ENCODE assay signal across 1 cellular context in the genomic region with DNA sequence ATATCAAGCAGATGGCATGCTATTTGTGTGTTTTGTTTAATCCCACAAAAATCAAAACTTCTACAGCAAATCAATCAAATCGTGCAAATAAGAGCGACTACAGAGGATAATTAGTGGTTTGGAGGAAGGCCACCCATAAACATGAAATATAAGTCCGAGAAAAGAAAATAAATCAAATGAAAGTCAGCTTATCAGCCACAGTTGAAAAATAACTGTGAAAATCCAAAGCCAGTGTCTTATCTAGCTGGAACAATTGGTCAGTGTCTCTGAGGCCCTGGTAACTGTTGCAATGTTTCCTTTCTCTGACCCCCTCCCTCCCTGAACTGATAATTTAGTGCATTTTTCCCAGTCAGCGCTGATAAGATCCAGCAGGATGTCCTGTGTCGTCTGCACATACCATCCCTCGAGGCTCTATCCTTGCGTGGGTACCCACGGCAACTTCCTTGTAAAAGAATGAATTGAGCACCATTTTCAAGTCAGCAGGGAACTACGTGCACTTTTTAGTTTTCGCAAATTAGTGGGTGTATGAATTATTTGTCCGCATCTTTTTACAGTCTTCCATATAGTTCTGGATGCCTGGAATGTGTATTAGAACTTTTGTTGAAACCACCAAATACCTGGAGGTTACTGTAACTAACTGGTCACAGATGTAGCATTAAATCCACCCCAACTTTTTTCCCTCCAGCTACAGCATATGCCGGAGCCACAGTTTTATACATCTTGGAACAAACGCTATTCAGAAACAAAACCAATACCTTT.
TF ChIP-seq lines count a peak whose summit lies in the region.

No MANE protein-coding gene starts in this region.

TF ChIP-seq in K562, 482 proteins besides CTCF, POLR2A, EP300 and RAD21 (continued from another document and continues in another):
- TF ChIP-seq, protein P1, sequence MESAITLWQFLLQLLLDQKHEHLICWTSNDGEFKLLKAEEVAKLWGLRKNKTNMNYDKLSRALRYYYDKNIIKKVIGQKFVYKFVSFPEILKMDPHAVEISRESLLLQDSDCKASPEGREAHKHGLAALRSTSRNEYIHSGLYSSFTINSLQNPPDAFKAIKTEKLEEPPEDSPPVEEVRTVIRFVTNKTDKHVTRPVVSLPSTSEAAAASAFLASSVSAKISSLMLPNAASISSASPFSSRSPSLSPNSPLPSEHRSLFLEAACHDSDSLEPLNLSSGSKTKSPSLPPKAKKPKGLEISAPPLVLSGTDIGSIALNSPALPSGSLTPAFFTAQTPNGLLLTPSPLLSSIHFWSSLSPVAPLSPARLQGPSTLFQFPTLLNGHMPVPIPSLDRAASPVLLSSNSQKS (CRISPR knock-in tag; IDR thresholded peaks at IDR 0.05): no peak
- TF ChIP-seq FOXJ3 (CRISPR knock-in tag; IDR thresholded peaks at IDR 0.05) (0 out of 2 replicates have a peak, but pooled peaks have one; percentile 20), DIDO1 (tag; IDR thresholded peaks at IDR 0.05; ENCODE audit: low read depth) (no peak), ZC3H4 (CRISPR knock-in tag; IDR thresholded peaks at IDR 0.05; ENCODE audit: borderline replicate concordance) (no peak), TAF9B (IDR thresholded peaks at IDR 0.05; ENCODE audit: partially characterized antibody) (no peak), STAT5B (CRISPR knock-in tag; IDR thresholded peaks at IDR 0.05) (no peak), CBFA2T3 (IDR thresholded peaks at IDR 0.05) (peak; percentile 88), MTF1 (CRISPR knock-in tag; IDR thresholded peaks at IDR 0.05; ENCODE audit: borderline replicate concordance) (no peak), ZNF586 (CRISPR knock-in tag; conservative IDR thresholded peaks at IDR 0.05) (no peak), KDM5B (IDR thresholded peaks at IDR 0.05; ENCODE audit: insufficient replicate concordance, low read depth, low read length) (no peak), XRCC5 (IDR thresholded peaks at IDR 0.05; ENCODE audit: low read depth, low read length) (no peak), MEF2D (tag; conservative IDR thresholded peaks at IDR 0.05; ENCODE audit: low read depth) (peak; percentile 69; the same call in 1 of the 2 replicates), CHD2 (IDR thresholded peaks at IDR 0.05; ENCODE audit: low read depth, low read length) (no peak), KDM2B (CRISPR knock-in tag; IDR thresholded peaks at IDR 0.05) (no peak), SNIP1 (IDR thresholded peaks at IDR 0.05; ENCODE audit: low read depth) (no peak), MTA1 (IDR thresholded peaks at IDR 0.05; ENCODE audit: borderline replicate concordance) (peak; percentile 42; the same call in 1 of the 2 replicates), ELF2 (CRISPR knock-in tag; IDR thresholded peaks at IDR 0.05) (no peak), NUFIP1 (IDR thresholded peaks at IDR 0.05; ENCODE audit: partially characterized antibody) (no peak)
- TF ChIP-seq, protein P2, sequence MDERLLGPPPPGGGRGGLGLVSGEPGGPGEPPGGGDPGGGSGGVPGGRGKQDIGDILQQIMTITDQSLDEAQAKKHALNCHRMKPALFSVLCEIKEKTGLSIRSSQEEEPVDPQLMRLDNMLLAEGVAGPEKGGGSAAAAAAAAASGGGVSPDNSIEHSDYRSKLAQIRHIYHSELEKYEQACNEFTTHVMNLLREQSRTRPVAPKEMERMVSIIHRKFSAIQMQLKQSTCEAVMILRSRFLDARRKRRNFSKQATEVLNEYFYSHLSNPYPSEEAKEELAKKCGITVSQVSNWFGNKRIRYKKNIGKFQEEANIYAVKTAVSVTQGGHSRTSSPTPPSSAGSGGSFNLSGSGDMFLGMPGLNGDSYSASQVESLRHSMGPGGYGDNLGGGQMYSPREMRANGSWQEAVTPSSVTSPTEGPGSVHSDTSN (CRISPR knock-in tag; IDR thresholded peaks at IDR 0.05; ENCODE audit: low read depth): no peak
- TF ChIP-seq, protein P2 (tag; conservative IDR thresholded peaks at IDR 0.05; ENCODE audit: low read depth): peak; percentile 98
- TF ChIP-seq, protein P3, sequence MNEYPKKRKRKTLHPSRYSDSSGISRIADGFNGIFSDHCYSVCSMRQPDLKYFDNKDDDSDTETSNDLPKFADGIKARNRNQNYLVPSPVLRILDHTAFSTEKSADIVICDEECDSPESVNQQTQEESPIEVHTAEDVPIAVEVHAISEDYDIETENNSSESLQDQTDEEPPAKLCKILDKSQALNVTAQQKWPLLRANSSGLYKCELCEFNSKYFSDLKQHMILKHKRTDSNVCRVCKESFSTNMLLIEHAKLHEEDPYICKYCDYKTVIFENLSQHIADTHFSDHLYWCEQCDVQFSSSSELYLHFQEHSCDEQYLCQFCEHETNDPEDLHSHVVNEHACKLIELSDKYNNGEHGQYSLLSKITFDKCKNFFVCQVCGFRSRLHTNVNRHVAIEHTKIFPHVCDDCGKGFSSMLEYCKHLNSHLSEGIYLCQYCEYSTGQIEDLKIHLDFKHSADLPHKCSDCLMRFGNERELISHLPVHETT (CRISPR knock-in tag; conservative IDR thresholded peaks at IDR 0.05 in 1 of 2, IDR thresholded peaks at IDR 0.05 in 1 of 2): 0 out of 4 replicates have a peak, but pooled peaks of 1 of the 2 experiments have one; percentile 46
- TF ChIP-seq, protein P4, sequence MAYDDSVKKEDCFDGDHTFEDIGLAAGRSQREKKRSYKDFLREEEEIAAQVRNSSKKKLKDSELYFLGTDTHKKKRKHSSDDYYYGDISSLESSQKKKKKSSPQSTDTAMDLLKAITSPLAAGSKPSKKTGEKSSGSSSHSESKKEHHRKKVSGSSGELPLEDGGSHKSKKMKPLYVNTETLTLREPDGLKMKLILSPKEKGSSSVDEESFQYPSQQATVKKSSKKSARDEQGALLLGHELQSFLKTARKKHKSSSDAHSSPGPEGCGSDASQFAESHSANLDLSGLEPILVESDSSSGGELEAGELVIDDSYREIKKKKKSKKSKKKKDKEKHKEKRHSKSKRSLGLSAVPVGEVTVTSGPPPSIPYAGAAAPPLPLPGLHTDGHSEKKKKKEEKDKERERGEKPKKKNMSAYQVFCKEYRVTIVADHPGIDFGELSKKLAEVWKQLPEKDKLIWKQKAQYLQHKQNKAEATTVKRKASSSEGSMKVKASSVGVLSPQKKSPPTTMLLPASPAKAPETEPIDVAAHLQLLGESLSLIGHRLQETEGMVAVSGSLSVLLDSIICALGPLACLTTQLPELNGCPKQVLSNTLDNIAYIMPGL (CRISPR knock-in tag; IDR thresholded peaks at IDR 0.05): no peak
- TF ChIP-seq, protein P5, sequence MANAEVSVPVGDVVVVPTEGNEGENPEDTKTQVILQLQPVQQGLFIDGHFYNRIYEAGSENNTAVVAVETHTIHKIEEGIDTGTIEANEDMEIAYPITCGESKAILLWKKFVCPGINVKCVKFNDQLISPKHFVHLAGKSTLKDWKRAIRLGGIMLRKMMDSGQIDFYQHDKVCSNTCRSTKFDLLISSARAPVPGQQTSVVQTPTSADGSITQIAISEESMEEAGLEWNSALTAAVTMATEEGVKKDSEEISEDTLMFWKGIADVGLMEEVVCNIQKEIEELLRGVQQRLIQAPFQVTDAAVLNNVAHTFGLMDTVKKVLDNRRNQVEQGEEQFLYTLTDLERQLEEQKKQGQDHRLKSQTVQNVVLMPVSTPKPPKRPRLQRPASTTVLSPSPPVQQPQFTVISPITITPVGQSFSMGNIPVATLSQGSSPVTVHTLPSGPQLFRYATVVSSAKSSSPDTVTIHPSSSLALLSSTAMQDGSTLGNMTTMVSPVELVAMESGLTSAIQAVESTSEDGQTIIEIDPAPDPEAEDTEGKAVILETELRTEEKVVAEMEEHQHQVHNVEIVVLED (CRISPR knock-in tag; IDR thresholded peaks at IDR 0.05): no peak
- TF ChIP-seq, protein P6, sequence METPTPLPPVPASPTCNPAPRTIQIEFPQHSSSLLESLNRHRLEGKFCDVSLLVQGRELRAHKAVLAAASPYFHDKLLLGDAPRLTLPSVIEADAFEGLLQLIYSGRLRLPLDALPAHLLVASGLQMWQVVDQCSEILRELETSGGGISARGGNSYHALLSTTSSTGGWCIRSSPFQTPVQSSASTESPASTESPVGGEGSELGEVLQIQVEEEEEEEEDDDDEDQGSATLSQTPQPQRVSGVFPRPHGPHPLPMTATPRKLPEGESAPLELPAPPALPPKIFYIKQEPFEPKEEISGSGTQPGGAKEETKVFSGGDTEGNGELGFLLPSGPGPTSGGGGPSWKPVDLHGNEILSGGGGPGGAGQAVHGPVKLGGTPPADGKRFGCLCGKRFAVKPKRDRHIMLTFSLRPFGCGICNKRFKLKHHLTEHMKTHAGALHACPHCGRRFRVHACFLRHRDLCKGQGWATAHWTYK (CRISPR knock-in tag; IDR thresholded peaks at IDR 0.05): 0 out of 2 replicates have a peak, but pooled peaks have one; percentile 60
- TF ChIP-seq, protein P7, sequence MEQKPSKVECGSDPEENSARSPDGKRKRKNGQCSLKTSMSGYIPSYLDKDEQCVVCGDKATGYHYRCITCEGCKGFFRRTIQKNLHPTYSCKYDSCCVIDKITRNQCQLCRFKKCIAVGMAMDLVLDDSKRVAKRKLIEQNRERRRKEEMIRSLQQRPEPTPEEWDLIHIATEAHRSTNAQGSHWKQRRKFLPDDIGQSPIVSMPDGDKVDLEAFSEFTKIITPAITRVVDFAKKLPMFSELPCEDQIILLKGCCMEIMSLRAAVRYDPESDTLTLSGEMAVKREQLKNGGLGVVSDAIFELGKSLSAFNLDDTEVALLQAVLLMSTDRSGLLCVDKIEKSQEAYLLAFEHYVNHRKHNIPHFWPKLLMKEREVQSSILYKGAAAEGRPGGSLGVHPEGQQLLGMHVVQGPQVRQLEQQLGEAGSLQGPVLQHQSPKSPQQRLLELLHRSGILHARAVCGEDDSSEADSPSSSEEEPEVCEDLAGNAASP (IDR thresholded peaks at IDR 0.05): no peak
- TF ChIP-seq, protein P8, sequence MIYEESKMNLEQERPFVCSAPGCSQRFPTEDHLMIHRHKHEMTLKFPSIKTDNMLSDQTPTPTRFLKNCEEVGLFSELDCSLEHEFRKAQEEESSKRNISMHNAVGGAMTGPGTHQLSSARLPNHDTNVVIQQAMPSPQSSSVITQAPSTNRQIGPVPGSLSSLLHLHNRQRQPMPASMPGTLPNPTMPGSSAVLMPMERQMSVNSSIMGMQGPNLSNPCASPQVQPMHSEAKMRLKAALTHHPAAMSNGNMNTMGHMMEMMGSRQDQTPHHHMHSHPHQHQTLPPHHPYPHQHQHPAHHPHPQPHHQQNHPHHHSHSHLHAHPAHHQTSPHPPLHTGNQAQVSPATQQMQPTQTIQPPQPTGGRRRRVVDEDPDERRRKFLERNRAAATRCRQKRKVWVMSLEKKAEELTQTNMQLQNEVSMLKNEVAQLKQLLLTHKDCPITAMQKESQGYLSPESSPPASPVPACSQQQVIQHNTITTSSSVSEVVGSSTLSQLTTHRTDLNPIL (CRISPR knock-in tag; IDR thresholded peaks at IDR 0.05): no peak
- TF ChIP-seq, protein P9, sequence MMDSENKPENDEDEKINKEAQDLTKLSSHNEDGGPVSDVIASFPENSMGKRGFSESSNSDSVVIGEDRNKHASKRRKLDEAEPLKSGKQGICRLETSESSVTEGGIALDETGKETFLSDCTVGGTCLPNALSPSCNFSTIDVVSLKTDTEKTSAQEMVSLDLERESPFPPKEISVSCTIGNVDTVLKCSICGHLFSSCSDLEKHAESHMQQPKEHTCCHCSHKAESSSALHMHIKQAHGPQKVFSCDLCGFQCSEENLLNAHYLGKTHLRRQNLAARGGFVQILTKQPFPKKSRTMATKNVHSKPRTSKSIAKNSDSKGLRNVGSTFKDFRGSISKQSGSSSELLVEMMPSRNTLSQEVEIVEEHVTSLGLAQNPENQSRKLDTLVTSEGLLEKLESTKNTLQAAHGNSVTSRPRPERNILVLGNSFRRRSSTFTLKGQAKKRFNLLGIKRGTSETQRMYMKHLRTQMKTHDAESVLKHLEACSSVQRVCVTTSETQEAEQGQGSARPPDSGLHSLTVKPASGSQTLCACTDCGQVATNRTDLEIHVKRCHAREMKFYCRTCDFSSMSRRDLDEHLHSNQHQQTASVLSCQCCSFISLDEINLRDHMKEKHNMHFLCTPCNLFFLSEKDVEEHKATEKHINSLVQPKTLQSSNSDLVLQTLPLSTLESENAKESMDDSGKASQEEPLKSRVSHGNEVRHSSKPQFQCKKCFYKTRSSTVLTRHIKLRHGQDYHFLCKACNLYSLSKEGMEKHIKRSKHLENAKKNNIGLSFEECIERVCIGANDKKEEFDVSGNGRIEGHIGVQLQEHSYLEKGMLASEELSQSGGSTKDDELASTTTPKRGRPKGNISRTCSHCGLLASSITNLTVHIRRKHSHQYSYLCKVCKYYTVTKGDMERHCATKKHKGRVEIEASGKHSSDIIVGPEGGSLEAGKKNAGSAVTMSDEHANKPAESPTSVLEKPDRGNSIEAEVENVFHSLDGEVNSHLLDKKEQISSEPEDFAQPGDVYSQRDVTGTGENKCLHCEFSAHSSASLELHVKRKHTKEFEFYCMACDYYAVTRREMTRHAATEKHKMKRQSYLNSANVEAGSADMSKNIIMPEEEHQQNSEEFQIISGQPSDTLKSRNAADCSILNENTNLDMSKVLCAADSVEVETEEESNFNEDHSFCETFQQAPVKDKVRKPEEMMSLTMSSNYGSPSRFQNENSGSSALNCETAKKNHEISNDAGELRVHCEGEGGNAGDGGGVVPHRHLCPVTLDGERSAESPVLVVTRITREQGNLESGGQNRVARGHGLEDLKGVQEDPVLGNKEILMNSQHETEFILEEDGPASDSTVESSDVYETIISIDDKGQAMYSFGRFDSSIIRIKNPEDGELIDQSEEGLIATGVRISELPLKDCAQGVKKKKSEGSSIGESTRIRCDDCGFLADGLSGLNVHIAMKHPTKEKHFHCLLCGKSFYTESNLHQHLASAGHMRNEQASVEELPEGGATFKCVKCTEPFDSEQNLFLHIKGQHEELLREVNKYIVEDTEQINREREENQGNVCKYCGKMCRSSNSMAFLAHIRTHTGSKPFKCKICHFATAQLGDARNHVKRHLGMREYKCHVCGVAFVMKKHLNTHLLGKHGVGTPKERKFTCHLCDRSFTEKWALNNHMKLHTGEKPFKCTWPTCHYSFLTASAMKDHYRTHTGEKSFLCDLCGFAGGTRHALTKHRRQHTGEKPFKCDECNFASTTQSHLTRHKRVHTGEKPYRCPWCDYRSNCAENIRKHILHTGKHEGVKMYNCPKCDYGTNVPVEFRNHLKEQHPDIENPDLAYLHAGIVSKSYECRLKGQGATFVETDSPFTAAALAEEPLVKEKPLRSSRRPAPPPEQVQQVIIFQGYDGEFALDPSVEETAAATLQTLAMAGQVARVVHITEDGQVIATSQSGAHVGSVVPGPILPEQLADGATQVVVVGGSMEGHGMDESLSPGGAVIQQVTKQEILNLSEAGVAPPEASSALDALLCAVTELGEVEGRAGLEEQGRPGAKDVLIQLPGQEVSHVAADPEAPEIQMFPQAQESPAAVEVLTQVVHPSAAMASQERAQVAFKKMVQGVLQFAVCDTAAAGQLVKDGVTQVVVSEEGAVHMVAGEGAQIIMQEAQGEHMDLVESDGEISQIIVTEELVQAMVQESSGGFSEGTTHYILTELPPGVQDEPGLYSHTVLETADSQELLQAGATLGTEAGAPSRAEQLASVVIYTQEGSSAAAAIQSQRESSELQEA (IDR thresholded peaks at IDR 0.05; ENCODE audit: low read depth): no peak
- TF ChIP-seq, protein P10, sequence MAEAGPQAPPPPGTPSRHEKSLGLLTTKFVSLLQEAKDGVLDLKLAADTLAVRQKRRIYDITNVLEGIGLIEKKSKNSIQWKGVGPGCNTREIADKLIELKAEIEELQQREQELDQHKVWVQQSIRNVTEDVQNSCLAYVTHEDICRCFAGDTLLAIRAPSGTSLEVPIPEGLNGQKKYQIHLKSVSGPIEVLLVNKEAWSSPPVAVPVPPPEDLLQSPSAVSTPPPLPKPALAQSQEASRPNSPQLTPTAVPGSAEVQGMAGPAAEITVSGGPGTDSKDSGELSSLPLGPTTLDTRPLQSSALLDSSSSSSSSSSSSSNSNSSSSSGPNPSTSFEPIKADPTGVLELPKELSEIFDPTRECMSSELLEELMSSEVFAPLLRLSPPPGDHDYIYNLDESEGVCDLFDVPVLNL (CRISPR knock-in tag; IDR thresholded peaks at IDR 0.05; ENCODE audit: low read depth): no peak
